In genomic region chr3:146625117-146625775, GRCh38 we compare ENCODE assay signal across 10 cellular contexts. TPM values are rescaled to one million over a fixed set of nuclear protein-coding genes. Genes with fewer than 3 reads are reported as not detected.
DNase-seq lines count a peak whose midpoint lies in the region; ATAC-seq, FAIRE-seq and TF ChIP-seq lines count a peak whose summit lies in the region.
"Had no signal": no experiment of that assay in that cellular context is flagged by ENCODE, and none has a peak within 500 bp of the region (broad histone marks: within the 10 kb centered on the region; RNA-seq: fewer than 3 reads in every experiment).

No MANE protein-coding gene starts in this region.

- FAIRE-seq in pancreas (lab: Jason Lieb, UNC) = peak; percentile 5

- H3K4me3 Mint-ChIP-seq in activated T-cell treated with anti-CD3 and anti-CD28 coated beads, Interleukin-2, amount 50 U/mL, for 24 hours = no peak overlapping the region

- H3K9me3 Mint-ChIP-seq in activated T-cell treated with anti-CD3 and anti-CD28 coated beads, Interleukin-2, amount 50 U/mL, for 24 hours = no peaks in the 10 kb centered on the region
- H3K9me3 Mint-ChIP-seq: IgD-negative memory B cell had no signal

- H3K27me3 ChIP-seq in body of pancreas (no peaks in the 10 kb centered on the region), pancreas (no peaks in the 10 kb centered on the region)
- H3K27me3 ChIP-seq: tibial artery had no signal

- H3K4me1 ChIP-seq in body of pancreas (no peaks in the 10 kb centered on the region), pancreas (no peaks in the 10 kb centered on the region)
- H3K4me1 ChIP-seq: tibial artery had no signal

- H3K36me3 Mint-ChIP-seq in activated T-cell treated with anti-CD3 and anti-CD28 coated beads, Interleukin-2, amount 50 U/mL, for 24 hours (ENCODE audit: low read depth) = no peaks in the 10 kb centered on the region
- H3K36me3 Mint-ChIP-seq: IgD-negative memory B cell had no signal

- H3K4me3 ChIP-seq in body of pancreas (no peak overlapping the region), pancreas (peak overlapping the region in 3 of 4 donors; percentile 3 to 30 (median 22))

- peak; percentile 70 for ATAC-seq in GM18519 (IDR thresholded peaks at IDR 0.05; ENCODE audit: low FRiP score, unreplicated experiment)
- ATAC-seq in HG03064 (IDR thresholded peaks at IDR 0.05; ENCODE audit: low read depth, unreplicated experiment) = peak; percentile 62
- peak; percentile 86 for ATAC-seq in body of pancreas
- ATAC-seq in pancreas = peak; percentile 81 to 97 (median 90)

- 32 to 36% methylated on average over 3 of the region's 3 CpGs for WGBS in body of pancreas, 2 donors
- 37 to 38% methylated on average over 3 of the region's 3 CpGs for WGBS in pancreas, 2 donors

- H3K27me3 Mint-ChIP-seq in activated T-cell treated with anti-CD3 and anti-CD28 coated beads, Interleukin-2, amount 50 U/mL, for 24 hours = no peaks in the 10 kb centered on the region
- H3K27me3 Mint-ChIP-seq: IgD-negative memory B cell had no signal

- no peak overlapping the region for H3K27ac Mint-ChIP-seq in activated T-cell treated with anti-CD3 and anti-CD28 coated beads, Interleukin-2, amount 50 U/mL, for 24 hours
- H3K27ac Mint-ChIP-seq: IgD-negative memory B cell had no signal

- DNase-seq in body of pancreas (no peak), pancreas (no peak), superior temporal gyrus (ENCODE audit: extremely low spot score) (no peak), NCI-H345 treated with DMSO at 0.1 percent for 48 hours (lab: John Stamatoyannopoulos, UW; ENCODE audit: unreplicated experiment) (no peak), cardiac septum (ENCODE audit: low spot score) (no peak)
- no peak for DNase-seq in activated T-cell treated with anti-CD3 and anti-CD28 coated beads, Interleukin-2, amount 50 U/mL, for 24 hours
- DNase-seq: tibial artery had no signal

- TF ChIP-seq CTCF in body of pancreas (IDR thresholded peaks at IDR 0.05) (no peak), pancreas (IDR thresholded peaks at IDR 0.05) (no peak)

- peaks cover 8% of the 10 kb centered on the region for H3K4me1 Mint-ChIP-seq in activated T-cell treated with anti-CD3 and anti-CD28 coated beads, Interleukin-2, amount 50 U/mL, for 24 hours (ENCODE audit: low read depth)

- H3K27ac ChIP-seq in body of pancreas (peak overlapping the region in 2 of 4 donors; percentile 8 to 21), pancreas (no peak overlapping the region)
- H3K27ac ChIP-seq: tibial artery had no signal

- no peak for TF ChIP-seq POLR2A in body of pancreas (IDR thresholded peaks at IDR 0.05)

- intact Hi-C loops in body of pancreas (cut with DNase I) (no loop called here), pancreas (cut with DNase I) (no loop called here), cardiac septum (cut with DNase I) (no loop called here)

- H3K9me3 ChIP-seq in body of pancreas = no peaks in the 10 kb centered on the region
- no peaks in the 10 kb centered on the region for H3K9me3 ChIP-seq in pancreas
- H3K9me3 ChIP-seq: tibial artery had no signal

- H3K36me3 ChIP-seq in body of pancreas (replicated peaks in 1 of 2; ENCODE audit: insufficient read depth in 1 of 2, low read depth in 2 of 2) (no peaks in the 10 kb centered on the region), pancreas (no peaks in the 10 kb centered on the region)
- H3K36me3 ChIP-seq: tibial artery had no signal

RNA-seq across cellular contexts. Expression of gene PLSCR5, which starts 20.1 kb away (rescaled TPM):
- total RNA-seq in body of pancreas (not detected), pancreas (not detected), cardiac septum (not detected)
- polyA plus RNA-seq in pancreas = not detected
- polyA plus RNA-seq: IgD-negative memory B cell had no signal

Comparison
In these comparisons a context has a peak if more than half of its experiments do, and no peak if none do; other contexts are left out.
1. H3K4me3 ChIP-seq: peak in pancreas (3 of 4); none in body of pancreas (0 of 2).
2. Peak in every context shown above with its lines, with median percentiles within 50 percentile points of each other: ATAC-seq.